1 cellular context compared by ENCODE assay signal in the genomic region with DNA sequence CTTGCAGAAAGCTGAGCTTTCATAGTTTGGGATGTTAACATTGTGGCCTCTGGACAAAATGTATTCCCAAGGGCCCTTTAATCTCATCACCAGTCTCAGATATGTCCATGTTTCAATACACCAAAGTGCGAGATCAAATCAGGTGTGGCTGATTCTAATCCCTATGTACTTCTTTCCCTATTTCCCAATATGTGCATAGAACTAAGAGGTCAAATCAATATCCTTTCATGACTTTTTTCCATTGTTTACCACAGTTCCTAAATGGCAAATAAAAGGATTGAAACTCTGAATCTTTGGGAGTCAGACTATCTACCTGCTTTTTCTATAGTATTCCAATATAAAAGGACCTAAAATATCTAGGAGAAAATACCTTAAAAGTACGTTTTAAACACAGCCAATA.
TF ChIP-seq lines count a peak whose summit lies in the region.

No MANE protein-coding gene starts in this region.

TF ChIP-seq in HepG2, 621 proteins besides CTCF, POLR2A, EP300 and RAD21 (continued from another document):
- TF ChIP-seq, protein P1, sequence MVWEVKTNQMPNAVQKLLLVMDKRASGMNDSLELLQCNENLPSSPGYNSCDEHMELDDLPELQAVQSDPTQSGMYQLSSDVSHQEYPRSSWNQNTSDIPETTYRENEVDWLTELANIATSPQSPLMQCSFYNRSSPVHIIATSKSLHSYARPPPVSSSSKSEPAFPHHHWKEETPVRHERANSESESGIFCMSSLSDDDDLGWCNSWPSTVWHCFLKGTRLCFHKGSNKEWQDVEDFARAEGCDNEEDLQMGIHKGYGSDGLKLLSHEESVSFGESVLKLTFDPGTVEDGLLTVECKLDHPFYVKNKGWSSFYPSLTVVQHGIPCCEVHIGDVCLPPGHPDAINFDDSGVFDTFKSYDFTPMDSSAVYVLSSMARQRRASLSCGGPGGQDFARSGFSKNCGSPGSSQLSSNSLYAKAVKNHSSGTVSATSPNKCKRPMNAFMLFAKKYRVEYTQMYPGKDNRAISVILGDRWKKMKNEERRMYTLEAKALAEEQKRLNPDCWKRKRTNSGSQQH (CRISPR knock-in tag; IDR thresholded peaks at IDR 0.05; ENCODE audit: low read depth) = no peak
- TF ChIP-seq TOE1 (CRISPR knock-in tag; IDR thresholded peaks at IDR 0.05) (0 out of 2 replicates have a peak, but pooled peaks have one; percentile 29), SOX5 (CRISPR knock-in tag; IDR thresholded peaks at IDR 0.05; ENCODE audit: borderline replicate concordance) (peak; percentile 66), BCL6 (CRISPR knock-in tag; IDR thresholded peaks at IDR 0.05) (peak; percentile 77), KMT2A (CRISPR knock-in tag; IDR thresholded peaks at IDR 0.05) (no peak), SOX13 (IDR thresholded peaks at IDR 0.05) (no peak), SOX13 (CRISPR knock-in tag; conservative IDR thresholded peaks at IDR 0.05 in 1 of 2, IDR thresholded peaks at IDR 0.05 in 1 of 2) (peak in 1 of 2 experiments; percentile 63; a peak in 2 of 4 replicates), FOXA3 (CRISPR knock-in tag; IDR thresholded peaks at IDR 0.05) (peak; percentile 57; the same call in 1 of the 2 replicates), CEBPG (CRISPR knock-in tag; IDR thresholded peaks at IDR 0.05) (peak; percentile 33; the same call in 1 of the 2 replicates), ZMYM4 (CRISPR knock-in tag; IDR thresholded peaks at IDR 0.05) (no peak), ZNF761 (CRISPR knock-in tag; conservative IDR thresholded peaks at IDR 0.05) (no peak), ZNF652 (CRISPR knock-in tag; IDR thresholded peaks at IDR 0.05; ENCODE audit: borderline replicate concordance, low read depth) (no peak), GATAD2A (CRISPR knock-in tag; IDR thresholded peaks at IDR 0.05) (peak; percentile 57), FOXK2 (IDR thresholded peaks at IDR 0.05) (no peak), CEBPB (IDR thresholded peaks at IDR 0.05; ENCODE audit: borderline replicate concordance, low read depth, low read length) (peak; percentile 53; the same call in 1 of the 2 replicates), HHEX (CRISPR knock-in tag; IDR thresholded peaks at IDR 0.05) (peak; percentile 65; the same call in 1 of the 2 replicates), SRSF4 (IDR thresholded peaks at IDR 0.05; ENCODE audit: low read depth, low read length, poor library complexity, severe bottlenecking) (no peak), FOXP1 (IDR thresholded peaks at IDR 0.05) (no peak; the same call in 1 of the 2 replicates), FOXP1 (CRISPR knock-in tag; IDR thresholded peaks at IDR 0.05) (peak; percentile 51; the same call in 1 of the 2 replicates), NBN (conservative IDR thresholded peaks at IDR 0.05) (no peak), TSC22D2 (CRISPR knock-in tag; IDR thresholded peaks at IDR 0.05; ENCODE audit: borderline replicate concordance) (no peak), PITX1 (CRISPR knock-in tag; IDR thresholded peaks at IDR 0.05) (peak; percentile 57; the same call in 1 of the 2 replicates), ZNF713 (CRISPR knock-in tag; IDR thresholded peaks at IDR 0.05) (no peak), CREB1 (IDR thresholded peaks at IDR 0.05) (no peak), CREB1 (CRISPR knock-in tag; IDR thresholded peaks at IDR 0.05) (no peak), NR2F1 (CRISPR knock-in tag; IDR thresholded peaks at IDR 0.05) (peak in 1 of 2 experiments; percentile 84; a peak in 2 of 4 replicates), TBX3 (IDR thresholded peaks at IDR 0.05; ENCODE audit: borderline replicate concordance) (peak; percentile 72; the same call in 1 of the 2 replicates)
- TF ChIP-seq, protein P2, sequence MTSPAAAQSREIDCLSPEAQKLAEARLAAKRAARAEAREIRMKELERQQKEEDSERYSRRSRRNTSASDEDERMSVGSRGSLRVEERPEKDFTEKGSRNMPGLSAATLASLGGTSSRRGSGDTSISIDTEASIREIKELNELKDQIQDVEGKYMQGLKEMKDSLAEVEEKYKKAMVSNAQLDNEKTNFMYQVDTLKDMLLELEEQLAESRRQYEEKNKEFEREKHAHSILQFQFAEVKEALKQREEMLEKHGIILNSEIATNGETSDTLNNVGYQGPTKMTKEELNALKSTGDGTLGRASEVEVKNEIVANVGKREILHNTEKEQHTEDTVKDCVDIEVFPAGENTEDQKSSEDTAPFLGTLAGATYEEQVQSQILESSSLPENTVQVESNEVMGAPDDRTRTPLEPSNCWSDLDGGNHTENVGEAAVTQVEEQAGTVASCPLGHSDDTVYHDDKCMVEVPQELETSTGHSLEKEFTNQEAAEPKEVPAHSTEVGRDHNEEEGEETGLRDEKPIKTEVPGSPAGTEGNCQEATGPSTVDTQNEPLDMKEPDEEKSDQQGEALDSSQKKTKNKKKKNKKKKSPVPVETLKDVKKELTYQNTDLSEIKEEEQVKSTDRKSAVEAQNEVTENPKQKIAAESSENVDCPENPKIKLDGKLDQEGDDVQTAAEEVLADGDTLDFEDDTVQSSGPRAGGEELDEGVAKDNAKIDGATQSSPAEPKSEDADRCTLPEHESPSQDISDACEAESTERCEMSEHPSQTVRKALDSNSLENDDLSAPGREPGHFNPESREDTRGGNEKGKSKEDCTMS (CRISPR knock-in tag; conservative IDR thresholded peaks at IDR 0.05) = no peak
- TF ChIP-seq, protein P3, sequence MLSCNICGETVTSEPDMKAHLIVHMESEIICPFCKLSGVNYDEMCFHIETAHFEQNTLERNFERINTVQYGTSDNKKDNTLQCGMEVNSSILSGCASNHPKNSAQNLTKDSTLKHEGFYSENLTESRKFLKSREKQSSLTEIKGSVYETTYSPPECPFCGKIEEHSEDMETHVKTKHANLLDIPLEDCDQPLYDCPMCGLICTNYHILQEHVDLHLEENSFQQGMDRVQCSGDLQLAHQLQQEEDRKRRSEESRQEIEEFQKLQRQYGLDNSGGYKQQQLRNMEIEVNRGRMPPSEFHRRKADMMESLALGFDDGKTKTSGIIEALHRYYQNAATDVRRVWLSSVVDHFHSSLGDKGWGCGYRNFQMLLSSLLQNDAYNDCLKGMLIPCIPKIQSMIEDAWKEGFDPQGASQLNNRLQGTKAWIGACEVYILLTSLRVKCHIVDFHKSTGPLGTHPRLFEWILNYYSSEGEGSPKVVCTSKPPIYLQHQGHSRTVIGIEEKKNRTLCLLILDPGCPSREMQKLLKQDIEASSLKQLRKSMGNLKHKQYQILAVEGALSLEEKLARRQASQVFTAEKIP (CRISPR knock-in tag; IDR thresholded peaks at IDR 0.05; ENCODE audit: borderline replicate concordance) = no peak
- TF ChIP-seq, protein P4, sequence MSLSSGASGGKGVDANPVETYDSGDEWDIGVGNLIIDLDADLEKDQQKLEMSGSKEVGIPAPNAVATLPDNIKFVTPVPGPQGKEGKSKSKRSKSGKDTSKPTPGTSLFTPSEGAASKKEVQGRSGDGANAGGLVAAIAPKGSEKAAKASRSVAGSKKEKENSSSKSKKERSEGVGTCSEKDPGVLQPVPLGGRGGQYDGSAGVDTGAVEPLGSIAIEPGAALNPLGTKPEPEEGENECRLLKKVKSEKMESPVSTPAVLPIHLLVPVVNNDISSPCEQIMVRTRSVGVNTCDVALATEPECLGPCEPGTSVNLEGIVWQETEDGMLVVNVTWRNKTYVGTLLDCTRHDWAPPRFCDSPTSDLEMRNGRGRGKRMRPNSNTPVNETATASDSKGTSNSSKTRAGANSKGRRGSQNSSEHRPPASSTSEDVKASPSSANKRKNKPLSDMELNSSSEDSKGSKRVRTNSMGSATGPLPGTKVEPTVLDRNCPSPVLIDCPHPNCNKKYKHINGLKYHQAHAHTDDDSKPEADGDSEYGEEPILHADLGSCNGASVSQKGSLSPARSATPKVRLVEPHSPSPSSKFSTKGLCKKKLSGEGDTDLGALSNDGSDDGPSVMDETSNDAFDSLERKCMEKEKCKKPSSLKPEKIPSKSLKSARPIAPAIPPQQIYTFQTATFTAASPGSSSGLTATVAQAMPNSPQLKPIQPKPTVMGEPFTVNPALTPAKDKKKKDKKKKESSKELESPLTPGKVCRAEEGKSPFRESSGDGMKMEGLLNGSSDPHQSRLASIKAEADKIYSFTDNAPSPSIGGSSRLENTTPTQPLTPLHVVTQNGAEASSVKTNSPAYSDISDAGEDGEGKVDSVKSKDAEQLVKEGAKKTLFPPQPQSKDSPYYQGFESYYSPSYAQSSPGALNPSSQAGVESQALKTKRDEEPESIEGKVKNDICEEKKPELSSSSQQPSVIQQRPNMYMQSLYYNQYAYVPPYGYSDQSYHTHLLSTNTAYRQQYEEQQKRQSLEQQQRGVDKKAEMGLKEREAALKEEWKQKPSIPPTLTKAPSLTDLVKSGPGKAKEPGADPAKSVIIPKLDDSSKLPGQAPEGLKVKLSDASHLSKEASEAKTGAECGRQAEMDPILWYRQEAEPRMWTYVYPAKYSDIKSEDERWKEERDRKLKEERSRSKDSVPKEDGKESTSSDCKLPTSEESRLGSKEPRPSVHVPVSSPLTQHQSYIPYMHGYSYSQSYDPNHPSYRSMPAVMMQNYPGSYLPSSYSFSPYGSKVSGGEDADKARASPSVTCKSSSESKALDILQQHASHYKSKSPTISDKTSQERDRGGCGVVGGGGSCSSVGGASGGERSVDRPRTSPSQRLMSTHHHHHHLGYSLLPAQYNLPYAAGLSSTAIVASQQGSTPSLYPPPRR (CRISPR knock-in tag; IDR thresholded peaks at IDR 0.05; ENCODE audit: borderline replicate concordance) = peak; percentile 68
- TF ChIP-seq, protein P5, sequence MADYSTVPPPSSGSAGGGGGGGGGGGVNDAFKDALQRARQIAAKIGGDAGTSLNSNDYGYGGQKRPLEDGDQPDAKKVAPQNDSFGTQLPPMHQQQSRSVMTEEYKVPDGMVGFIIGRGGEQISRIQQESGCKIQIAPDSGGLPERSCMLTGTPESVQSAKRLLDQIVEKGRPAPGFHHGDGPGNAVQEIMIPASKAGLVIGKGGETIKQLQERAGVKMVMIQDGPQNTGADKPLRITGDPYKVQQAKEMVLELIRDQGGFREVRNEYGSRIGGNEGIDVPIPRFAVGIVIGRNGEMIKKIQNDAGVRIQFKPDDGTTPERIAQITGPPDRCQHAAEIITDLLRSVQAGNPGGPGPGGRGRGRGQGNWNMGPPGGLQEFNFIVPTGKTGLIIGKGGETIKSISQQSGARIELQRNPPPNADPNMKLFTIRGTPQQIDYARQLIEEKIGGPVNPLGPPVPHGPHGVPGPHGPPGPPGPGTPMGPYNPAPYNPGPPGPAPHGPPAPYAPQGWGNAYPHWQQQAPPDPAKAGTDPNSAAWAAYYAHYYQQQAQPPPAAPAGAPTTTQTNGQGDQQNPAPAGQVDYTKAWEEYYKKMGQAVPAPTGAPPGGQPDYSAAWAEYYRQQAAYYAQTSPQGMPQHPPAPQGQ (CRISPR knock-in tag; IDR thresholded peaks at IDR 0.05; ENCODE audit: borderline replicate concordance) = no peak
